11 cellular contexts compared by ENCODE assay signal in genomic region chr12:51907083-51907863, GRCh38. TPM values are rescaled to one million over a fixed set of nuclear protein-coding genes. Genes with fewer than 3 reads are reported as not detected.
DNase-seq lines count a peak whose midpoint lies in the region; ATAC-seq and TF ChIP-seq lines count a peak whose summit lies in the region.
"Had no signal": no experiment of that assay in that cellular context is flagged by ENCODE, and none has a peak within 500 bp of the region (broad histone marks: within the 10 kb centered on the region; RNA-seq: fewer than 3 reads in every experiment).

TSS of gene ACVRL1 (plus strand) at chr12:51907504. CDS start at chr12:51912475, 4,971 bp downstream.

- no peaks in the 10 kb centered on the region for H3K4me1 Mint-ChIP-seq in activated CD4-positive, alpha-beta T cell treated with anti-CD3 and anti-CD28 coated beads, Interleukin-2, amount 10 ng/mL, durations not matched to agents 7 days and 5 days
- H3K4me1 Mint-ChIP-seq in activated CD4-positive, alpha-beta T cell treated with anti-CD3 and anti-CD28 coated beads, Interleukin-2, amount 10 ng/mL, durations not matched to agents 24 days and 14 days = no peaks in the 10 kb centered on the region
- H3K4me1 Mint-ChIP-seq: activated CD8-positive, alpha-beta memory T cell treated with anti-CD3 and anti-CD28 coated beads, Interleukin-2, amount 10 ng/mL, durations not matched to agents 7 days and 5 days; stimulated activated effector memory CD8-positive, alpha-beta T cell treated with anti-CD3 and anti-CD28 coated beads, Interleukin-12 subunit alpha, Interleukin-12 subunit beta, amount 100 ng/mL, for 72 hours had no signal

- H3K36me3 ChIP-seq in adrenal gland (replicated peaks in 1 of 2) (no peaks in the 10 kb centered on the region), heart left ventricle (no peaks in the 10 kb centered on the region), neuronal stem cell (replicated peaks in 1 of 2; ENCODE audit: control insufficient read depth in 2 of 2, insufficient read depth in 2 of 2, low read length in 2 of 2) (no peaks in the 10 kb centered on the region)
- H3K36me3 ChIP-seq: BLaER1 had no signal

- H3K36me3 Mint-ChIP-seq in activated CD4-positive, alpha-beta T cell treated with anti-CD3 and anti-CD28 coated beads, Interleukin-2, amount 10 ng/mL, durations not matched to agents 7 days and 5 days (ENCODE audit: low read depth) = no peaks in the 10 kb centered on the region
- no peaks in the 10 kb centered on the region for H3K36me3 Mint-ChIP-seq in activated CD4-positive, alpha-beta T cell treated with anti-CD3 and anti-CD28 coated beads, Interleukin-2, amount 10 ng/mL, durations not matched to agents 24 days and 14 days (ENCODE audit: low read depth)
- H3K36me3 Mint-ChIP-seq: activated CD8-positive, alpha-beta memory T cell treated with anti-CD3 and anti-CD28 coated beads, Interleukin-2, amount 10 ng/mL, durations not matched to agents 7 days and 5 days; stimulated activated effector memory CD8-positive, alpha-beta T cell treated with anti-CD3 and anti-CD28 coated beads, Interleukin-12 subunit alpha, Interleukin-12 subunit beta, amount 100 ng/mL, for 72 hours had no signal

- H3K18ac ChIP-seq in neuronal stem cell (ENCODE audit: low read length) = peak within 1 kb of the TSS; percentile 50

- DNase-seq in A172 (ENCODE audit: low spot score) = no peak
- DNase-seq in adrenal gland = peak in 1 of 7 donors; percentile 52
- DNase-seq in heart left ventricle = peak in 4 of 5 donors; percentile 67 to 75 (median 71)
- no peak for DNase-seq in neuronal stem cell (ENCODE audit: low spot score)
- DNase-seq in activated CD4-positive, alpha-beta T cell treated with anti-CD3 and anti-CD28 coated beads, Interleukin-2, amount 10 ng/mL, durations not matched to agents 7 days and 5 days = no peak
- no peak for DNase-seq in erythroblast (lab: John Stamatoyannopoulos, UW)
- DNase-seq in activated CD4-positive, alpha-beta T cell treated with anti-CD3 and anti-CD28 coated beads, Interleukin-2, amount 10 ng/mL, durations not matched to agents 24 days and 14 days = no peak
- no peak for DNase-seq in COR-L47 (lab: John Stamatoyannopoulos, UW)
- DNase-seq: activated CD8-positive, alpha-beta memory T cell treated with anti-CD3 and anti-CD28 coated beads, Interleukin-2, amount 10 ng/mL, durations not matched to agents 7 days and 5 days had no signal

- H4K8ac ChIP-seq in neuronal stem cell (ENCODE audit: low read depth, low read length) = no peak within 1 kb of the TSS

- TF ChIP-seq CTCF in adrenal gland (IDR thresholded peaks at IDR 0.05) (no peak), heart left ventricle (IDR thresholded peaks at IDR 0.05) (no peak)

- peaks cover 51% of the 10 kb centered on the region for H3K27me3 Mint-ChIP-seq in activated CD4-positive, alpha-beta T cell treated with anti-CD3 and anti-CD28 coated beads, Interleukin-2, amount 10 ng/mL, durations not matched to agents 7 days and 5 days
- peaks cover 45% of the 10 kb centered on the region for H3K27me3 Mint-ChIP-seq in activated CD4-positive, alpha-beta T cell treated with anti-CD3 and anti-CD28 coated beads, Interleukin-2, amount 10 ng/mL, durations not matched to agents 24 days and 14 days

- peak within 1 kb of the TSS; percentile 76 for H3K4me2 ChIP-seq in neuronal stem cell (ENCODE audit: insufficient read depth, low read length, poor library complexity, severe bottlenecking)
- H3K4me2 ChIP-seq: BLaER1 had no signal

- H2BK12ac ChIP-seq in neuronal stem cell (ENCODE audit: low read length) = no peak within 1 kb of the TSS

- H2BK120ac ChIP-seq in neuronal stem cell (ENCODE audit: low read depth, low read length) = no peak within 1 kb of the TSS

- H2BK5ac ChIP-seq in neuronal stem cell (ENCODE audit: low read length) = no peak within 1 kb of the TSS

- peak within 1 kb of the TSS; percentile 83 for H2AFZ ChIP-seq in neuronal stem cell (ENCODE audit: low read length)

- CTCF ChIA-PET in activated CD4-positive, alpha-beta T cell treated with anti-CD3 and anti-CD28 coated beads, Interleukin-2, amount 10 ng/mL, durations not matched to agents 7 days and 5 days (lab: Charles Lee) = interaction anchor here (2.2 kb wide), 1 partner anchor 15 kb away, joined by 8 read pairs; no protein-coding TSS in a partner anchor

- H3K9me3 ChIP-seq in adrenal gland (replicated peaks in 1 of 3) = no peaks in the 10 kb centered on the region
- H3K9me3 ChIP-seq in heart left ventricle = peaks cover 0 to 3% (median 0%) of the 10 kb centered on the region in 12 donors
- no peaks in the 10 kb centered on the region for H3K9me3 ChIP-seq in neuronal stem cell (replicated peaks in 1 of 2; ENCODE audit: control insufficient read depth in 2 of 2, insufficient read depth in 1 of 2, low read depth in 1 of 2, low read length in 2 of 2)

- H3K9ac ChIP-seq in neuronal stem cell (ENCODE audit: low read depth, low read length, poor library complexity) = no peak within 1 kb of the TSS
- H3K9ac ChIP-seq: BLaER1 had no signal

- H2AK5ac ChIP-seq in neuronal stem cell (ENCODE audit: low read depth, low read length) = no peak within 1 kb of the TSS

- H4K91ac ChIP-seq in neuronal stem cell (ENCODE audit: low read depth, low read length, poor library complexity) = no peak within 1 kb of the TSS

- H3K4me3 ChIP-seq in adrenal gland (peak within 1 kb of the TSS in 2 of 4 donors; percentile 17 to 65), heart left ventricle (peak within 1 kb of the TSS; percentile 53 to 90 (median 70)), neuronal stem cell (ENCODE audit: low read length in 2 of 2) (peak within 1 kb of the TSS in 1 of 2 donors; percentile 62)
- H3K4me3 ChIP-seq: BLaER1 had no signal

- H3K27me3 ChIP-seq in adrenal gland (peaks cover 10% of the 10 kb centered on the region), heart left ventricle (peaks cover 0 to 22% (median 5%) of the 10 kb centered on the region in 9 donors), neuronal stem cell (ENCODE audit: control insufficient read depth in 3 of 3, insufficient read depth in 3 of 3, low read depth in 1 of 3, low read length in 3 of 3) (peaks cover 0 to 23% (median 21%) of the 10 kb centered on the region in 3 experiments)

- TF ChIP-seq POLR2A in adrenal gland (IDR thresholded peaks at IDR 0.05) = peak in 1 of 2 donors; percentile 37
- peak in 1 of 2 donors; percentile 68 for TF ChIP-seq POLR2A in heart left ventricle (IDR thresholded peaks at IDR 0.05)
- TF ChIP-seq POLR2A in erythroblast (IDR thresholded peaks at IDR 0.05; ENCODE audit: low read length) = no peak

- H3K4me3 Mint-ChIP-seq in activated CD4-positive, alpha-beta T cell treated with anti-CD3 and anti-CD28 coated beads, Interleukin-2, amount 10 ng/mL, durations not matched to agents 7 days and 5 days = no peak within 1 kb of the TSS
- H3K4me3 Mint-ChIP-seq in activated CD4-positive, alpha-beta T cell treated with anti-CD3 and anti-CD28 coated beads, Interleukin-2, amount 10 ng/mL, durations not matched to agents 24 days and 14 days = no peak within 1 kb of the TSS
- H3K4me3 Mint-ChIP-seq: activated CD8-positive, alpha-beta memory T cell treated with anti-CD3 and anti-CD28 coated beads, Interleukin-2, amount 10 ng/mL, durations not matched to agents 7 days and 5 days; stimulated activated effector memory CD8-positive, alpha-beta T cell treated with anti-CD3 and anti-CD28 coated beads, Interleukin-12 subunit alpha, Interleukin-12 subunit beta, amount 100 ng/mL, for 72 hours had no signal

- H2BK15ac ChIP-seq in neuronal stem cell (ENCODE audit: low read length) = peak within 1 kb of the TSS; percentile 62

- 10 to 16% (median 11%) methylated on average over 11 to 74 of the region's 74 CpGs for WGBS in adrenal gland, 4 donors
- WGBS in heart left ventricle, 4 donors = 3 to 8% (median 6%) methylated on average over 29 to 74 of the region's 74 CpGs
- WGBS in neuronal stem cell (ENCODE audit: extremely low coverage in 2 of 2, insufficient read length in 2 of 2, insufficient replicate concordance in 1 of 2), 2 donors = no CpG with 5 or more reads among the region's 74 CpGs

- intact Hi-C loops in adrenal gland (cut with DNase I) = no loop called here
- intact Hi-C loops in heart left ventricle (cut with DNase I) = loop anchor here in 2 of 10 donors (5.0 to 10.0 kb wide), 2 partner anchors 115 to 178 kb away; no protein-coding TSS in a partner anchor
- intact Hi-C loops in activated CD4-positive, alpha-beta T cell treated with anti-CD3 and anti-CD28 coated beads, Interleukin-2, amount 10 ng/mL, durations not matched to agents 24 days and 14 days (cut with micrococcal nuclease) = no loop called here

- H3K27ac ChIP-seq in adrenal gland = peak within 1 kb of the TSS; percentile 9 to 93 (median 82)
- peak within 1 kb of the TSS; percentile 87 to 98 (median 94) for H3K27ac ChIP-seq in heart left ventricle
- H3K27ac ChIP-seq in neuronal stem cell (replicated peaks; ENCODE audit: low read length) = no peak within 1 kb of the TSS
- H3K27ac ChIP-seq: BLaER1 had no signal

- POLR2A ChIA-PET in activated CD4-positive, alpha-beta T cell treated with anti-CD3 and anti-CD28 coated beads, Interleukin-2, amount 10 ng/mL, durations not matched to agents 7 days and 5 days (lab: Charles Lee) = no interaction called here

- peak in 2 of 4 donors; percentile 6 to 13 for ATAC-seq in heart left ventricle
- ATAC-seq: activated CD8-positive, alpha-beta memory T cell treated with anti-CD3 and anti-CD28 coated beads, Interleukin-2, amount 10 ng/mL, durations not matched to agents 7 days and 5 days; stimulated activated effector memory CD8-positive, alpha-beta T cell treated with anti-CD3 and anti-CD28 coated beads, Interleukin-12 subunit alpha, Interleukin-12 subunit beta, amount 100 ng/mL, for 72 hours had no signal

- no peaks in the 10 kb centered on the region for H3K79me1 ChIP-seq in neuronal stem cell (ENCODE audit: low read depth, low read length)

- no peak within 1 kb of the TSS for H3K14ac ChIP-seq in neuronal stem cell (ENCODE audit: low read length)

- H3K27ac Mint-ChIP-seq in activated CD4-positive, alpha-beta T cell treated with anti-CD3 and anti-CD28 coated beads, Interleukin-2, amount 10 ng/mL, durations not matched to agents 7 days and 5 days = no peak within 1 kb of the TSS
- no peak within 1 kb of the TSS for H3K27ac Mint-ChIP-seq in activated CD4-positive, alpha-beta T cell treated with anti-CD3 and anti-CD28 coated beads, Interleukin-2, amount 10 ng/mL, durations not matched to agents 24 days and 14 days
- H3K27ac Mint-ChIP-seq: activated CD8-positive, alpha-beta memory T cell treated with anti-CD3 and anti-CD28 coated beads, Interleukin-2, amount 10 ng/mL, durations not matched to agents 7 days and 5 days; stimulated activated effector memory CD8-positive, alpha-beta T cell treated with anti-CD3 and anti-CD28 coated beads, Interleukin-12 subunit alpha, Interleukin-12 subunit beta, amount 100 ng/mL, for 72 hours had no signal

- no peak within 1 kb of the TSS for H3K4ac ChIP-seq in neuronal stem cell (ENCODE audit: low read length)

- no peaks in the 10 kb centered on the region for H3K9me3 Mint-ChIP-seq in activated CD4-positive, alpha-beta T cell treated with anti-CD3 and anti-CD28 coated beads, Interleukin-2, amount 10 ng/mL, durations not matched to agents 7 days and 5 days
- no peaks in the 10 kb centered on the region for H3K9me3 Mint-ChIP-seq in activated CD4-positive, alpha-beta T cell treated with anti-CD3 and anti-CD28 coated beads, Interleukin-2, amount 10 ng/mL, durations not matched to agents 24 days and 14 days
- H3K9me3 Mint-ChIP-seq: stimulated activated effector memory CD8-positive, alpha-beta T cell treated with anti-CD3 and anti-CD28 coated beads, Interleukin-12 subunit alpha, Interleukin-12 subunit beta, amount 100 ng/mL, for 72 hours had no signal

- peak within 1 kb of the TSS; percentile 38 for H3K23ac ChIP-seq in neuronal stem cell (ENCODE audit: low read depth, low read length, poor library complexity)

- peaks cover 11 to 47% of the 10 kb centered on the region in 2 donors for H3K4me1 ChIP-seq in adrenal gland (replicated peaks in 1 of 2)
- H3K4me1 ChIP-seq in heart left ventricle = peaks cover 6 to 78% (median 67%) of the 10 kb centered on the region in 12 donors
- peaks cover 8 to 30% of the 10 kb centered on the region in 2 donors for H3K4me1 ChIP-seq in neuronal stem cell (ENCODE audit: control insufficient read depth in 2 of 2, insufficient read depth in 1 of 2, low read depth in 1 of 2, low read length in 2 of 2)

RNA-seq across cellular contexts. Expression of gene ACVRL1, which starts in this region (rescaled TPM):
- 10.3 and 11.7 TPM in 2 replicates for total RNA-seq in A172 (2014; rRNA removed; shearing (Covaris generic))
- 100 to 1,000 TPM in 1 of 8 donors, 10 to 100 TPM in 7; 33.6 to 117 (median 52.4) TPM for total RNA-seq in adrenal gland
- polyA plus RNA-seq in adrenal gland = 10 to 100 TPM in 2 of 3 donors, 1 to 10 TPM in 1; 7.8 to 29.4 (median 27.6) TPM
- 100 to 1,000 TPM in 1 of 9 donors, 10 to 100 TPM in 8; 23.5 to 116 (median 33.4) TPM for total RNA-seq in heart left ventricle
- 10 to 100 TPM; 20.5 to 35.1 TPM for polyA plus RNA-seq in heart left ventricle
- polyA plus RNA-seq in neuronal stem cell (2013, experiment 1 of 2) = 0.21 TPM
- 0.24 TPM for polyA plus RNA-seq in neuronal stem cell (2013, experiment 2 of 2)
- not detected for total RNA-seq in activated CD4-positive, alpha-beta T cell treated with anti-CD3 and anti-CD28 coated beads, Interleukin-2, amount 10 ng/mL, durations not matched to agents 7 days and 5 days
- total RNA-seq in activated CD4-positive, alpha-beta T cell treated with anti-CD3 and anti-CD28 coated beads, Interleukin-2, amount 10 ng/mL, durations not matched to agents 24 days and 14 days = not detected in 2 replicates
- total RNA-seq: activated CD8-positive, alpha-beta memory T cell treated with anti-CD3 and anti-CD28 coated beads, Interleukin-2, amount 10 ng/mL, durations not matched to agents 7 days and 5 days had no signal

Comparison
In these comparisons a context has a peak if more than half of its experiments do, and no peak if none do; other contexts are left out.
1. RNA of gene ACVRL1 (total RNA-seq): 33.6 to 117 TPM in adrenal gland, 23.5 to 116 TPM in heart left ventricle and 10.3 to 11.7 TPM in A172; not detected in activated CD4-positive, alpha-beta T cell treated with anti-CD3 and anti-CD28 coated beads, Interleukin-2, amount 10 ng/mL, durations not matched to agents 7 days and 5 days and not detected in activated CD4-positive, alpha-beta T cell treated with anti-CD3 and anti-CD28 coated beads, Interleukin-2, amount 10 ng/mL, durations not matched to agents 24 days and 14 days; every median in the first group is over 10 times any median in the second.
2. DNase-seq: peak in heart left ventricle (4 of 5); none in A172 (single experiment), neuronal stem cell (single experiment), activated CD4-positive, alpha-beta T cell treated with anti-CD3 and anti-CD28 coated beads, Interleukin-2, amount 10 ng/mL, durations not matched to agents 7 days and 5 days (single experiment), erythroblast (0 of 2), activated CD4-positive, alpha-beta T cell treated with anti-CD3 and anti-CD28 coated beads, Interleukin-2, amount 10 ng/mL, durations not matched to agents 24 days and 14 days (single experiment) and COR-L47 (single experiment).